In the genomic region with DNA sequence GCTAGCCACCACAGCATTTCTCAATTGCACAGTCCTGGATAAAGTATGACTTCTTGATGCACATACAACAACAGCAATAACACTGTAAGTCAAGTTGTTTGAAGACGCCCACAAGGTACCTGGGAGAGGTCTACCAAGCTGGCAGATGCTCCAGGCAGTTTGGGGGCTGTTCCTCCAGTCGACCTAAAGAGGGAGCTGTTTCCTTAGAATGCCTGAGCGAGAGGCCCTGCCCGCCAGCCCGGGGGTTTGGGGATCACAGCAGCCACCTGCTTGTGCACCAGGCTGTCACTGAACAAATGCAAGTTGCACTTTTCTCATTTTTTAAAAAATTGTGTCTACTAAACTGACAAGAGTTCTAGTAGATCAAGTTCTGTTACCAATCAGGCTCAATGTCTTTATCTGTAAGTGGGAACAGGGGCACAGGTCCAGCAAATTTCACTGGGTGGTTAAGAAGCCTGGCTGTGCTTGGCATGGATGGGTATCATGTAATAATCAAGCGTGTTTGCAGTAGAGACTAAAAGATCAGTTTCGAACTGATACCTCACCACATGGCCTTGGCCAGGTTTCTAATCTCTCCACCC, we compare ENCODE assay signal across 8 cellular contexts.
DNase-seq lines count a peak whose midpoint lies in the region; ATAC-seq lines count a peak whose summit lies in the region.

No MANE protein-coding gene starts in this region.

- H3K4me3 Mint-ChIP-seq in naive thymus-derived CD8-positive, alpha-beta T cell, result no peak overlapping the region
- no peak overlapping the region for H3K4me3 Mint-ChIP-seq in stimulated activated naive CD8-positive, alpha-beta T cell treated with anti-CD3 and anti-CD28 coated beads, Interleukin-15, amount 100 ng/mL, for 72 hours

- no peaks in the 10 kb centered on the region for H3K36me3 Mint-ChIP-seq in naive thymus-derived CD8-positive, alpha-beta T cell

- peaks cover 0 to 2% (median 0%) of the 10 kb centered on the region in 9 donors for H3K9me3 Mint-ChIP-seq in naive thymus-derived CD8-positive, alpha-beta T cell
- peaks cover 0 to 6% of the 10 kb centered on the region in 2 donors for H3K9me3 Mint-ChIP-seq in stimulated activated naive CD8-positive, alpha-beta T cell treated with anti-CD3 and anti-CD28 coated beads, Interleukin-15, amount 100 ng/mL, for 72 hours

- peak; percentile 64 for DNase-seq in activated gamma-delta T cell treated with Interleukin-2 at 50 U/mL for 16 hours
- DNase-seq in activated gamma-delta T cell (lab: John Stamatoyannopoulos, UW), result no peak
- peak; percentile 56 for DNase-seq in NCI-H460 (ENCODE audit: extremely low read depth, low read depth)
- peak; percentile 88 for DNase-seq in activated CD8-positive, alpha-beta memory T cell treated with anti-CD3 and anti-CD28 coated beads for 24 hours
- DNase-seq in epidermal melanocyte (ENCODE audit: insufficient read length, low spot score), result peak; percentile 34
- DNase-seq in naive thymus-derived CD8-positive, alpha-beta T cell, result peak; percentile 40 to 83 (median 72)
- peak; percentile 77 to 83 for DNase-seq in stimulated activated naive CD8-positive, alpha-beta T cell treated with anti-CD3 and anti-CD28 coated beads, Interleukin-15, amount 100 ng/mL, for 72 hours

- peaks cover 5 to 9% (median 8%) of the 10 kb centered on the region in 5 donors for H3K27me3 Mint-ChIP-seq in naive thymus-derived CD8-positive, alpha-beta T cell
- peaks cover 14% of the 10 kb centered on the region for H3K27me3 Mint-ChIP-seq in stimulated activated naive CD8-positive, alpha-beta T cell treated with anti-CD3 and anti-CD28 coated beads, Interleukin-15, amount 100 ng/mL, for 72 hours

- peaks cover 2 to 6% (median 4%) of the 10 kb centered on the region in 4 donors for H3K4me1 Mint-ChIP-seq in naive thymus-derived CD8-positive, alpha-beta T cell
- H3K4me1 Mint-ChIP-seq in stimulated activated naive CD8-positive, alpha-beta T cell treated with anti-CD3 and anti-CD28 coated beads, Interleukin-15, amount 100 ng/mL, for 72 hours, result peaks cover 55% of the 10 kb centered on the region

- H3K27ac Mint-ChIP-seq in naive thymus-derived CD8-positive, alpha-beta T cell, result no peak overlapping the region
- H3K27ac Mint-ChIP-seq in stimulated activated naive CD8-positive, alpha-beta T cell treated with anti-CD3 and anti-CD28 coated beads, Interleukin-15, amount 100 ng/mL, for 72 hours, result no peak overlapping the region

- POLR2A ChIA-PET in naive thymus-derived CD8-positive, alpha-beta T cell (lab: Charles Lee), result no interaction called here

- peak; percentile 68 for ATAC-seq in HG02884 (IDR thresholded peaks at IDR 0.05; ENCODE audit: unreplicated experiment)
- peak; percentile 92 to 95 for ATAC-seq in naive thymus-derived CD8-positive, alpha-beta T cell
- ATAC-seq in stimulated activated naive CD8-positive, alpha-beta T cell treated with anti-CD3 and anti-CD28 coated beads, Interleukin-15, amount 100 ng/mL, for 72 hours, result peak; percentile 76
